Comparison of ENCODE assay signal across 8 cellular contexts in the genomic region with DNA sequence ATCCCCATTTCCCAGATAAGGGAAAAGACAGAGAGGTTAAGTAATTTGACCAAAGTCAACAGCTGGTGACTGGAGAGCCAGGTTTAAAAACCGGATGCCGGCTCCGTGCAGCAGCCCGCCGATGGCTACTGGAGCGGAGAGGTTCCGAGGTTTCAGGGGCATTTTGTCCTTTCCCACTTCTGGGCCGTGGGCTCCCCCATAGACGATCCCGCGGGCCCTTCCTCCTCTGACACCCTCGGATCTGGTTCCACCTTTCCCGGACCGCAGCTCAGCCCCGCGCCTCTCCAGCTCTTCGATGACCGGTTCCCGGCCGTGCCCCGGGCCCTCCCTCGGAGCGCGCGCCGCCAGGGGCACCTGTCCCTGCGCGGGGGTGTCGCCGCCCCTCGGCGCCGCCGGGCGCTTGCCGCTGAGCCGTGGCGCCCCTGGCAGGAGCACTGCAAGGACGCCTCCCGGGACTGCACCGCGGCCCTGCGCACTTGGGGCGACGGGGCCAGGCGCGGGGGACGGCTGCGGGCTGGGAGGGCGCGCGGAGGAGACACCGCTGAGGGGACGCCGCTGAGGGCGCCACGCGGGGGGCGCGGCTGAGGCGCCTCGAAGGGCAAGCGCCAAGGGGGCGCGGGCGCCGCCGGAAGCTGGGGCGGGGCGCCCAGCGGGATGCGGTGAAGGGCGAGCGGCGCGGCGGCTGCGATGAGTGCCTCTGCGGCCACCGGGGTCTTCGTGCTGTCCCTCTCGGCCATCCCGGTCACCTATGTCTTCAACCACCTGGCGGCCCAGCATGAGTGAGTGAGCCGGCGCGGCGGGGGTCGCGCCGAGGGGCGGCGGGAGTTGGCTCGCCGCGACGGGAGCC. TPM values are rescaled to one million over a fixed set of nuclear protein-coding genes. Genes with fewer than 3 reads are reported as not detected.
A peak's percentile ranks its signal among the peaks of the same experiment; 100 is the strongest.
DNase-seq lines count a peak whose midpoint lies in the region; ATAC-seq, FAIRE-seq and TF ChIP-seq lines count a peak whose summit lies in the region.

A gene (plus strand): TSS at position 652 of the 847 bp plus-strand sequence. CDS start 36 bp downstream, at position 688.

- H3K9me3 ChIP-seq in BE2C, result no peaks in the 10 kb centered on the region; the same call in 1 of the 2 replicates
- no peaks in the 10 kb centered on the region for H3K9me3 ChIP-seq in SK-N-SH
- no peaks in the 10 kb centered on the region for H3K9me3 ChIP-seq in transverse colon

- peaks cover 3% of the 10 kb centered on the region for H3K36me3 Mint-ChIP-seq in memory B cell

- 3% methylated on average over 41 of the region's 97 CpGs for WGBS in SK-N-SH (ENCODE audit: low lambda C conversion rate)
- 0 to 6% methylated on average over 5 to 72 of the region's 97 CpGs for WGBS in transverse colon (ENCODE audit: low coverage in 1 of 2), 2 donors

- DNase-seq in BE2C, result peak; percentile 36
- peak; percentile 26 for DNase-seq in GM19239 (ENCODE audit: insufficient read length, low spot score)
- peak; percentile 80 for DNase-seq in SK-N-SH
- peak; percentile 53 for DNase-seq in ecto neural progenitor cell (ENCODE audit: low spot score)
- DNase-seq in memory B cell (ENCODE audit: low spot score in 2 of 2), result peak in 1 of 2 donors; percentile 19
- no peak for DNase-seq in transverse colon

- in situ Hi-C loops in transverse colon (cut with MboI; ENCODE audit: low pct_ligation_motif_present in 1 of 4, low pct_unique_long_range_greater_than_20kb in 1 of 4, low sequenced_read_pairs in 3 of 4), result no loop called here

- no peaks in the 10 kb centered on the region for H3F3A ChIP-seq in SK-N-SH (replicated peaks; ENCODE audit: insufficient read depth)

- H3K27ac ChIP-seq in SK-N-SH (ENCODE audit: low read depth in 2 of 2, low read length in 1 of 2) (no peak within 1 kb of the TSS), transverse colon (peak within 1 kb of the TSS; percentile 52 to 66 (median 56))

- TF ChIP-seq CTCF in BE2C (IDR thresholded peaks at IDR 0.05; ENCODE audit: low read depth, low read length) (no peak), SK-N-SH (IDR thresholded peaks at IDR 0.05) (no peak), transverse colon (IDR thresholded peaks at IDR 0.05) (no peak)

- no peak for TF ChIP-seq EP300 in SK-N-SH (IDR thresholded peaks at IDR 0.05; ENCODE audit: borderline replicate concordance in 1 of 2, low read depth in 1 of 2, low read length in 1 of 2)
- no peak for TF ChIP-seq EP300 in transverse colon (IDR thresholded peaks at IDR 0.05; ENCODE audit: low read depth)

- CTCF ChIA-PET in SK-N-SH (lab: Yijun Ruan, JAX), result interaction anchor here (0.9 to 1.2 kb wide), 2 partner anchors 96 to 97 kb away, joined by 3 read pairs; a partner anchor contains a TSS

- H4K20me1 ChIP-seq in SK-N-SH (ENCODE audit: insufficient read depth), result no peaks in the 10 kb centered on the region

- no peaks in the 10 kb centered on the region for H3K36me3 ChIP-seq in BE2C
- H3K36me3 ChIP-seq in SK-N-SH (replicated peaks in 1 of 2; ENCODE audit: control insufficient read depth in 1 of 2, insufficient read depth in 2 of 2, low read length in 1 of 2), result no peaks in the 10 kb centered on the region
- no peaks in the 10 kb centered on the region for H3K36me3 ChIP-seq in transverse colon

- POLR2A ChIA-PET in SK-N-SH (lab: Yijun Ruan, JAX), result interaction anchor here (0.5 kb wide), 1 partner anchor 88 kb away, joined by 4 read pairs; no protein-coding TSS in a partner anchor

- H3K27me3 Mint-ChIP-seq in memory B cell, result peaks cover 35% of the 10 kb centered on the region

- H3K27me3 ChIP-seq in BE2C (peaks cover 20% of the 10 kb centered on the region), SK-N-SH (ENCODE audit: insufficient read depth) (peaks cover 14% of the 10 kb centered on the region; the same call in 1 of the 2 replicates), transverse colon (peaks cover 60% of the 10 kb centered on the region)

- H3K4me2 ChIP-seq in SK-N-SH, result peak within 1 kb of the TSS; percentile 69

- H3K9ac ChIP-seq in SK-N-SH, result no peak within 1 kb of the TSS

- H3K9me3 Mint-ChIP-seq in memory B cell, result peaks cover 3% of the 10 kb centered on the region

- peak within 1 kb of the TSS; percentile 66 for H3K4me3 Mint-ChIP-seq in memory B cell

- H3K4me1 Mint-ChIP-seq in memory B cell, result peaks cover 9% of the 10 kb centered on the region

- no peaks in the 10 kb centered on the region for H3K4me1 ChIP-seq in BE2C
- H3K4me1 ChIP-seq in SK-N-SH (ENCODE audit: control insufficient read depth in 1 of 2, insufficient read depth in 2 of 2, low read depth in 1 of 2, low read length in 1 of 2), result peaks cover 0 to 10% of the 10 kb centered on the region in 2 experiments; a peak in 1 of 4 replicates
- H3K4me1 ChIP-seq in transverse colon, result peaks cover 0 to 14% (median 3%) of the 10 kb centered on the region in 4 donors

- TF ChIP-seq POLR2A in transverse colon (IDR thresholded peaks at IDR 0.05), result no peak

- TF ChIP-seq RAD21 in SK-N-SH (IDR thresholded peaks at IDR 0.05; ENCODE audit: low read length), result no peak

- H2AFZ ChIP-seq in SK-N-SH (ENCODE audit: low read depth), result peak within 1 kb of the TSS; percentile 29; the same call in 1 of the 2 replicates

- intact Hi-C loops in transverse colon (cut with DNase I; ENCODE audit: low total_unique reads), result no loop called here

- FAIRE-seq in GM19239 (lab: Jason Lieb, UNC), result no peak

- H3K4me3 ChIP-seq in BE2C (ENCODE audit: low read depth, low read length) (peak within 1 kb of the TSS; percentile 46), SK-N-SH (ENCODE audit: low read depth in 2 of 2, low read length in 1 of 2) (peak within 1 kb of the TSS; percentile 53 to 56), transverse colon (peak within 1 kb of the TSS; percentile 15 to 48 (median 37))

- H3K9me2 ChIP-seq in SK-N-SH, result no peaks in the 10 kb centered on the region

- peak; percentile 46 for ATAC-seq in memory B cell (ENCODE audit: low read depth)
- no peak for ATAC-seq in HG03139 (IDR thresholded peaks at IDR 0.05; ENCODE audit: unreplicated experiment)
- no peak for ATAC-seq in GM21381 (IDR thresholded peaks at IDR 0.05; ENCODE audit: unreplicated experiment)

- no peaks in the 10 kb centered on the region for H3K79me2 ChIP-seq in SK-N-SH (ENCODE audit: insufficient read depth)

- no peak within 1 kb of the TSS for H3K27ac Mint-ChIP-seq in memory B cell

TF ChIP-seq in SK-N-SH, 30 proteins besides CTCF, POLR2A, EP300 and RAD21 (continues in another document):
- no peak for TF ChIP-seq JUND (IDR thresholded peaks at IDR 0.05)
- TF ChIP-seq EZH2phosphoT487 (IDR thresholded peaks at IDR 0.05; ENCODE audit: borderline replicate concordance, low read depth), result no peak
- TF ChIP-seq, protein P1, sequence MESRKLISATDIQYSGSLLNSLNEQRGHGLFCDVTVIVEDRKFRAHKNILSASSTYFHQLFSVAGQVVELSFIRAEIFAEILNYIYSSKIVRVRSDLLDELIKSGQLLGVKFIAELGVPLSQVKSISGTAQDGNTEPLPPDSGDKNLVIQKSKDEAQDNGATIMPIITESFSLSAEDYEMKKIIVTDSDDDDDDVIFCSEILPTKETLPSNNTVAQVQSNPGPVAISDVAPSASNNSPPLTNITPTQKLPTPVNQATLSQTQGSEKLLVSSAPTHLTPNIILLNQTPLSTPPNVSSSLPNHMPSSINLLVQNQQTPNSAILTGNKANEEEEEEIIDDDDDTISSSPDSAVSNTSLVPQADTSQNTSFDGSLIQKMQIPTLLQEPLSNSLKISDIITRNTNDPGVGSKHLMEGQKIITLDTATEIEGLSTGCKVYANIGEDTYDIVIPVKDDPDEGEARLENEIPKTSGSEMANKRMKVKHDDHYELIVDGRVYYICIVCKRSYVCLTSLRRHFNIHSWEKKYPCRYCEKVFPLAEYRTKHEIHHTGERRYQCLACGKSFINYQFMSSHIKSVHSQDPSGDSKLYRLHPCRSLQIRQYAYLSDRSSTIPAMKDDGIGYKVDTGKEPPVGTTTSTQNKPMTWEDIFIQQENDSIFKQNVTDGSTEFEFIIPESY (IDR thresholded peaks at IDR 0.05; ENCODE audit: borderline replicate concordance, low read depth), result no peak
- TF ChIP-seq FOXM1 (IDR thresholded peaks at IDR 0.05; ENCODE audit: low read depth), result no peak
- TF ChIP-seq SIN3A (IDR thresholded peaks at IDR 0.05; ENCODE audit: borderline replicate concordance, low read depth, low read length), result no peak
- TF ChIP-seq FOXJ3 (CRISPR knock-in tag; IDR thresholded peaks at IDR 0.05), result no peak
- TF ChIP-seq RCOR1 (IDR thresholded peaks at IDR 0.05; ENCODE audit: low read length), result no peak
- no peak for TF ChIP-seq MEF2A (IDR thresholded peaks at IDR 0.05; ENCODE audit: borderline replicate concordance, low read depth)
- TF ChIP-seq SMC3 (IDR thresholded peaks at IDR 0.05; ENCODE audit: low read depth, low read length), result no peak
- TF ChIP-seq, protein P2, sequence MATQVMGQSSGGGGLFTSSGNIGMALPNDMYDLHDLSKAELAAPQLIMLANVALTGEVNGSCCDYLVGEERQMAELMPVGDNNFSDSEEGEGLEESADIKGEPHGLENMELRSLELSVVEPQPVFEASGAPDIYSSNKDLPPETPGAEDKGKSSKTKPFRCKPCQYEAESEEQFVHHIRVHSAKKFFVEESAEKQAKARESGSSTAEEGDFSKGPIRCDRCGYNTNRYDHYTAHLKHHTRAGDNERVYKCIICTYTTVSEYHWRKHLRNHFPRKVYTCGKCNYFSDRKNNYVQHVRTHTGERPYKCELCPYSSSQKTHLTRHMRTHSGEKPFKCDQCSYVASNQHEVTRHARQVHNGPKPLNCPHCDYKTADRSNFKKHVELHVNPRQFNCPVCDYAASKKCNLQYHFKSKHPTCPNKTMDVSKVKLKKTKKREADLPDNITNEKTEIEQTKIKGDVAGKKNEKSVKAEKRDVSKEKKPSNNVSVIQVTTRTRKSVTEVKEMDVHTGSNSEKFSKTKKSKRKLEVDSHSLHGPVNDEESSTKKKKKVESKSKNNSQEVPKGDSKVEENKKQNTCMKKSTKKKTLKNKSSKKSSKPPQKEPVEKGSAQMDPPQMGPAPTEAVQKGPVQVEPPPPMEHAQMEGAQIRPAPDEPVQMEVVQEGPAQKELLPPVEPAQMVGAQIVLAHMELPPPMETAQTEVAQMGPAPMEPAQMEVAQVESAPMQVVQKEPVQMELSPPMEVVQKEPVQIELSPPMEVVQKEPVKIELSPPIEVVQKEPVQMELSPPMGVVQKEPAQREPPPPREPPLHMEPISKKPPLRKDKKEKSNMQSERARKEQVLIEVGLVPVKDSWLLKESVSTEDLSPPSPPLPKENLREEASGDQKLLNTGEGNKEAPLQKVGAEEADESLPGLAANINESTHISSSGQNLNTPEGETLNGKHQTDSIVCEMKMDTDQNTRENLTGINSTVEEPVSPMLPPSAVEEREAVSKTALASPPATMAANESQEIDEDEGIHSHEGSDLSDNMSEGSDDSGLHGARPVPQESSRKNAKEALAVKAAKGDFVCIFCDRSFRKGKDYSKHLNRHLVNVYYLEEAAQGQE (IDR thresholded peaks at IDR 0.05; ENCODE audit: low read depth, low read length), result no peak
- no peak for TF ChIP-seq TEAD4 (IDR thresholded peaks at IDR 0.05; ENCODE audit: borderline replicate concordance, insufficient read depth)

RNA-seq across cellular contexts. Expression of the gene that starts here (rescaled TPM):
- polyA plus RNA-seq in BE2C (2012; ENCODE audit: insufficient read depth, insufficient read length, low read depth), result 2.5 TPM
- polyA plus RNA-seq in SK-N-SH (2012; rRNA removed), result 0.12 and 0.16 TPM in 2 replicates
- polyA plus RNA-seq in SK-N-SH (2012; cell fraction: cytosol; rRNA removed), result 0.05 and 0.08 TPM in 2 replicates
- 0.04 and 0.08 TPM in 2 replicates for polyA plus RNA-seq in SK-N-SH (2012; cell fraction: nucleus; rRNA removed)
- 1 to 10 TPM in 1 of 4 donors, under 1 TPM in 1, not detected in 2; 0.96 to 1.7 TPM for total RNA-seq in transverse colon

Comparison
In these comparisons a context has a peak if more than half of its experiments do, and no peak if none do; other contexts are left out.
1. Peak in DNase-seq, H3K4me3 ChIP-seq and H3K4me2 ChIP-seq in SK-N-SH; RNA of the gene not detected or under 1 TPM.
2. H3K27ac ChIP-seq: peak in transverse colon (4 of 4); none in SK-N-SH (0 of 2).
3. Peak in every context shown above with its lines, with median percentiles within 50 percentile points of each other: H3K4me3 ChIP-seq.